19 cellular contexts compared by ENCODE assay signal in the genomic region with DNA sequence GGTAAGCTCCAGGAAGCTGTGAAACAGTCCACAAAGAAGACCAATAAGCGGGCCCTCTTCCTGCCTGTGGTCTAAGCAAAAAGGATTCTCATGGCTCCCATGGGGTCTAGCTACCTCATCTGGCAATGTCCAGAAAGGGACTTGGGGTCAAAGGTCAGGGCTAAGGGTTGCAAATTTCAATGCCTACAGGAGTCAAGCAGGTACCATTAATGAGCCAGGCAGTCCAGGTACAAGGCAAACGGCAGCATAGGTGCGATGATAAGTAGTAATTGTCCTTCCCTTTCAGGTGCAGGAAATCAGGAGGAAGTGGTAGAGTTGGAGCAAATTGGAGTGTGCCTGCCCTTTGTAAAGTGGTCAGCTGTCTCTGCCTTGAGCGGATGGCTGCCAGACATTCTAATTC. TPM values are rescaled to one million over a fixed set of nuclear protein-coding genes. Genes with fewer than 3 reads are reported as not detected.
A peak's percentile ranks its signal among the peaks of the same experiment; 100 is the strongest.
DNase-seq lines count a peak whose midpoint lies in the region; ATAC-seq, FAIRE-seq and TF ChIP-seq lines count a peak whose summit lies in the region.
"Had no signal": no experiment of that assay in that cellular context is flagged by ENCODE, and none has a peak within 500 bp of the region (broad histone marks: within the 10 kb centered on the region; RNA-seq: fewer than 3 reads in every experiment).

No MANE protein-coding gene starts in this region.

- no peaks in the 10 kb centered on the region for H3K9me2 ChIP-seq in Karpas-422 (replicated peaks; ENCODE audit: insufficient read depth, low read length)

- H3K4me2 ChIP-seq in Karpas-422 (ENCODE audit: low read depth, low read length, poor library complexity, severe bottlenecking), result no peak overlapping the region
- H3K4me2 ChIP-seq: A549 had no signal

- no peak for TF ChIP-seq CTCF in NB4 (IDR thresholded peaks at IDR 0.05; ENCODE audit: low read depth, low read length)
- TF ChIP-seq CTCF in uterus (IDR thresholded peaks at IDR 0.05), result no peak

- H3K27me3 ChIP-seq in Karpas-422 (ENCODE audit: low read length) (no peaks in the 10 kb centered on the region), uterus (no peaks in the 10 kb centered on the region)

- H3K4me1 ChIP-seq in Karpas-422 (ENCODE audit: low read length) (peaks cover 3% of the 10 kb centered on the region; the same call in 1 of the 2 replicates), uterus (no peaks in the 10 kb centered on the region)
- H3K4me1 ChIP-seq: A549 had no signal

- FAIRE-seq in GM12891 (lab: Jason Lieb, UNC), result peak; percentile 61
- FAIRE-seq: A549, G401.6 had no signal

- no peak overlapping the region for H2AFZ ChIP-seq in Karpas-422 (ENCODE audit: low read length)

- H3K36me3 ChIP-seq in Karpas-422 (ENCODE audit: insufficient read depth, low read length), result no peaks in the 10 kb centered on the region
- no peaks in the 10 kb centered on the region for H3K36me3 ChIP-seq in uterus

- H3K4me3 ChIP-seq in NB4 (ENCODE audit: low read depth, low read length) (no peak overlapping the region), Karpas-422 (ENCODE audit: low read length) (no peak overlapping the region), uterus (no peak overlapping the region)
- H3K4me3 ChIP-seq: A549 had no signal

- DNase-seq in GM12891 (ENCODE audit: insufficient read length, low spot score) (no peak), NB4 (ENCODE audit: low read depth) (peak; percentile 11), ecto neural progenitor cell (ENCODE audit: low spot score) (peak; percentile 31), DMS 273 (lab: John Stamatoyannopoulos, UW; ENCODE audit: unreplicated experiment) (no peak), Karpas-422 (no peak), uterus (no peak)
- DNase-seq: C1 segment of cervical spinal cord; Calu3; CD4-positive, alpha-beta T cell; DMS79; EL; HCEC 1CT; KG1 had no signal

- H3K79me2 ChIP-seq in Karpas-422 (ENCODE audit: low read length), result no peaks in the 10 kb centered on the region

- TF ChIP-seq POLR2A in GM12891 (IDR thresholded peaks at IDR 0.05; ENCODE audit: low read depth, low read length), result no peak
- no peak for TF ChIP-seq POLR2A in NB4 (IDR thresholded peaks at IDR 0.05; ENCODE audit: extremely low read depth, insufficient read length)
- no peak for TF ChIP-seq POLR2A in uterus (IDR thresholded peaks at IDR 0.05)

- intact Hi-C loops in uterus (cut with DNase I; ENCODE audit: low total_unique reads), result no loop called here

- no peak for ATAC-seq in GM18519 (IDR thresholded peaks at IDR 0.05; ENCODE audit: low FRiP score, unreplicated experiment)
- ATAC-seq: A549 had no signal

- H3K27ac ChIP-seq in Karpas-422 (ENCODE audit: low read length) (no peak overlapping the region), uterus (no peak overlapping the region)
- H3K27ac ChIP-seq: A549, HL-60 had no signal

- no peaks in the 10 kb centered on the region for H4K20me1 ChIP-seq in Karpas-422 (ENCODE audit: insufficient read depth, low read depth, low read length)

- no peaks in the 10 kb centered on the region for H3K9me3 ChIP-seq in Karpas-422 (ENCODE audit: low read length)
- no peaks in the 10 kb centered on the region for H3K9me3 ChIP-seq in uterus
- H3K9me3 ChIP-seq: A549 had no signal

- H3K9ac ChIP-seq in Karpas-422 (ENCODE audit: low read length), result no peak overlapping the region

TF ChIP-seq in GM12891, 5 proteins besides CTCF, POLR2A, EP300 and RAD21:
- TF ChIP-seq PAX5 (IDR thresholded peaks at IDR 0.05; ENCODE audit: insufficient read depth, low read length, severe bottlenecking), result no peak

RNA-seq across cellular contexts. Expression of a gene that starts 6.4 kb away (rescaled TPM):
- polyA plus RNA-seq in GM12891 (2012; ENCODE audit: low read depth, missing spikeins), result not detected
- not detected in 2 replicates for total RNA-seq in Karpas-422 (2014; rRNA removed; shearing (Covaris generic); ENCODE audit: low replicate concordance)
- not detected for total RNA-seq in uterus
- total RNA-seq: Calu3; CD4-positive, alpha-beta T cell; H4 had no signal
- polyA plus RNA-seq: A549, AG04450 had no signal

RNA-seq across cellular contexts. Expression of a gene that starts 7.1 kb away (rescaled TPM):
- not detected for polyA plus RNA-seq in GM12891 (2012; ENCODE audit: low read depth, missing spikeins)
- total RNA-seq in Karpas-422 (2014; rRNA removed; shearing (Covaris generic); ENCODE audit: low replicate concordance), result not detected in 2 replicates
- total RNA-seq in uterus, result not detected
- total RNA-seq: Calu3; CD4-positive, alpha-beta T cell; H4 had no signal
- polyA plus RNA-seq: A549, AG04450 had no signal

RNA-seq across cellular contexts. Expression of a gene that starts 52.6 kb away (rescaled TPM):
- polyA plus RNA-seq in GM12891 (2012; ENCODE audit: low read depth, missing spikeins), result 0.05 TPM
- total RNA-seq in Karpas-422 (2014; rRNA removed; shearing (Covaris generic); ENCODE audit: low replicate concordance), result not detected in 2 replicates
- 1 to 10 TPM in 3 of 4 donors, under 1 TPM in 1; 0.76 to 9.0 (median 2.4) TPM for total RNA-seq in uterus
- total RNA-seq: CD4-positive, alpha-beta T cell had no signal
- polyA plus RNA-seq: AG04450 had no signal

Comparison
In these comparisons a context has a peak if more than half of its experiments do, and no peak if none do; other contexts are left out.
1. DNase-seq: peak in NB4 (single experiment) and ecto neural progenitor cell (single experiment); none in GM12891 (single experiment), DMS 273 (single experiment), Karpas-422 (single experiment) and uterus (0 of 2).